25 cellular contexts compared by ENCODE assay signal in the genomic region with DNA sequence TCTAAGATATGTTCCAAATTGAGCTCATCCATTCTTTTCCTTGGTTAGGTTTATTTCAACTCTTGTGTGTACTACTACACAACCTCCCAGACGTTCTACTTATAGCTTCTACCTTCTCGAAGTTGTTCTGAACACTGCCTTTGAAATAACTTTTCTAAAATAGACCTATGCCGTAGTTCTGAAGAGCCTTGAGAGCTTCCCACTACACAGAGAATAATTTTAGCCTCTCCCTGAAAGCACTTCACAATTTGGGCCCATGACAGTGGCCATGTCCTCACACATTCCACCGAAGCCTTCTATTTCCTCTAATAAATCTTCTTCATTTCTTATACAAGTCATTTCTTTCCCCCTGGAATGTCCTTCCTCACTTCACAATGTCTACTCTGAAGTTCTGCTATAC.
"Had no signal": no experiment of that assay in that cellular context is flagged by ENCODE, and none has a peak within 500 bp of the region (broad histone marks: within the 10 kb centered on the region; RNA-seq: fewer than 3 reads in every experiment).

No MANE protein-coding gene starts in this region.

- H3K9me3 ChIP-seq: adrenal gland, body of pancreas, breast epithelium, Peyer's patch had no signal

- H3K27me3 ChIP-seq: adrenal gland, body of pancreas, breast epithelium, Peyer's patch had no signal

- FAIRE-seq: astrocyte, K562 had no signal

- H3K27ac ChIP-seq: adrenal gland, body of pancreas, breast epithelium, Peyer's patch had no signal

- H3K4me1 ChIP-seq: adrenal gland, body of pancreas, breast epithelium, Peyer's patch had no signal

- ATAC-seq: activated CD8-positive, alpha-beta T cell treated with anti-CD3 and anti-CD28 coated beads for 36 hours; activated naive CD4-positive, alpha-beta T cell treated with anti-CD3 and anti-CD28 coated beads, Interleukin-2, amount 50 U/mL, for 72 hours; body of pancreas; K562 had no signal

- H3K4me3 ChIP-seq: adrenal gland, body of pancreas, breast epithelium, K562, Peyer's patch had no signal

- H3K36me3 ChIP-seq: adrenal gland, breast epithelium, Peyer's patch had no signal

- DNase-seq: activated CD4-positive, alpha-beta T cell treated with anti-CD3 and anti-CD28 coated beads, Interleukin-2, amount 10 ng/mL, durations not matched to agents 24 days and 14 days; activated CD4-positive, alpha-beta T cell treated with anti-CD3 and anti-CD28 coated beads, Interleukin-2, amount 50 U/mL, for 4 hours; activated CD8-positive, alpha-beta T cell treated with anti-CD3 and anti-CD28 coated beads for 36 hours; activated gamma-delta T cell treated with Interleukin-2 at 50 U/mL for 16 hours; activated naive CD4-positive, alpha-beta T cell treated with anti-CD3 and anti-CD28 coated beads for 36 hours; activated T-cell treated with anti-CD3 and anti-CD28 coated beads, Interleukin-2, amount 50 U/mL, for 1 hour; adrenal gland; body of pancreas; central memory CD4-positive, alpha-beta T cell; IMR-90; NCI-H1105; NCI-H1417 treated with DMSO at 0.1 percent for 48 hours; NCI-H187 treated with DMSO at 0.1 percent for 48 hours; NCI-H2081 treated with DMSO at 0.1 percent for 48 hours; NCI-H226; NCI-H446 treated with DMSO at 0.1 percent for 48 hours; NCI-H524; Peyer's patch; RPMI8226; SW 1271; T1000 had no signal
